Comparison of ENCODE assay signal across 11 cellular contexts in genomic region chr5:153964201-153965101, GRCh38.
A peak's percentile ranks its signal among the peaks of the same experiment; 100 is the strongest.
DNase-seq lines count a peak whose midpoint lies in the region; ATAC-seq, FAIRE-seq and TF ChIP-seq lines count a peak whose summit lies in the region.
"Had no signal": no experiment of that assay in that cellular context is flagged by ENCODE, and none has a peak within 500 bp of the region (broad histone marks: within the 10 kb centered on the region; RNA-seq: fewer than 3 reads in every experiment).

No MANE protein-coding gene starts in this region.

- POLR2A ChIA-PET in endothelial cell of umbilical vein (lab: Charles Lee) = no interaction called here

- no peaks in the 10 kb centered on the region for H3K27me3 ChIP-seq in HUES48 (ENCODE audit: control insufficient read depth, insufficient read depth, low read length)
- H3K27me3 ChIP-seq in endothelial cell of umbilical vein (ENCODE audit: control insufficient read depth in 2 of 2, insufficient read depth in 2 of 2, low read length in 2 of 2) = no peaks in the 10 kb centered on the region
- no peaks in the 10 kb centered on the region for H3K27me3 ChIP-seq in pancreas
- H3K27me3 ChIP-seq in transverse colon = peaks cover 3% of the 10 kb centered on the region

- H3K9ac ChIP-seq in HUES48 (ENCODE audit: low read depth, low read length) = no peak overlapping the region
- H3K9ac ChIP-seq in endothelial cell of umbilical vein (replicated peaks; ENCODE audit: extremely low read depth, insufficient read depth, low read length) = no peak overlapping the region

- no peaks in the 10 kb centered on the region for H3K9me1 ChIP-seq in endothelial cell of umbilical vein (replicated peaks; ENCODE audit: control insufficient read depth, extremely low read depth, insufficient read depth, low read length)

- no peaks in the 10 kb centered on the region for H4K20me1 ChIP-seq in endothelial cell of umbilical vein (replicated peaks; ENCODE audit: control insufficient read depth, extremely low read depth, insufficient read depth, low read length)

- BruUV-seq in endothelial cell of umbilical vein (replicated peaks; lab: Mats Ljungman, UMichigan) = no TSS peak

- peak overlapping the region; percentile 31 for H3K4me3 ChIP-seq in HUES48 (ENCODE audit: low read depth, low read length)
- no peak overlapping the region for H3K4me3 ChIP-seq in endothelial cell of umbilical vein (replicated peaks in 1 of 3; ENCODE audit: insufficient read depth in 1 of 3, low read depth in 1 of 3, low read length in 3 of 3)
- H3K4me3 ChIP-seq in pancreas = no peak overlapping the region
- no peak overlapping the region for H3K4me3 ChIP-seq in transverse colon
- H3K4me3 ChIP-seq: lower lobe of right lung had no signal

- CTCF ChIA-PET in endothelial cell of umbilical vein (lab: Charles Lee) = interaction anchor here (0.5 to 5.3 kb wide), 38 partner anchors 9 to 1822 kb away, joined by 3 to 171 read pairs (median 4); partner anchors contain the start of gene GRIA1

- H3K79me2 ChIP-seq in endothelial cell of umbilical vein (ENCODE audit: control insufficient read depth, insufficient read depth, low read length) = no peaks in the 10 kb centered on the region

- no peak for DNase-seq in endothelial cell of umbilical vein (ENCODE audit: low read depth, low spot score)
- no peak for DNase-seq in pancreas
- DNase-seq in transverse colon = no peak
- no peak for DNase-seq in UCSD-AML1 (lab: John Stamatoyannopoulos, UW; ENCODE audit: unreplicated experiment)
- no peak for DNase-seq in DMS53 treated with DMSO at 0.1 percent for 48 hours (lab: John Stamatoyannopoulos, UW; ENCODE audit: unreplicated experiment)
- DNase-seq: DMS79, lower lobe of right lung had no signal

- H3K4me2 ChIP-seq in endothelial cell of umbilical vein (ENCODE audit: insufficient read depth, low read length) = no peak overlapping the region

- ATAC-seq in GM19025 (IDR thresholded peaks at IDR 0.05; ENCODE audit: low read depth, unreplicated experiment) (peak; percentile 10), pancreas (peak in 3 of 4 donors; percentile 9 to 18 (median 13)), HG02571 (IDR thresholded peaks at IDR 0.05; ENCODE audit: unreplicated experiment) (no peak)

- peak overlapping the region; percentile 47 for H2AFZ ChIP-seq in endothelial cell of umbilical vein (ENCODE audit: low read depth, low read length)

- TF ChIP-seq POLR2A in endothelial cell of umbilical vein (IDR thresholded peaks at IDR 0.05; ENCODE audit: low read depth, low read length) (no peak), transverse colon (IDR thresholded peaks at IDR 0.05) (no peak)

- in situ Hi-C loops in transverse colon (cut with MboI; ENCODE audit: low pct_ligation_motif_present in 1 of 4, low pct_unique_long_range_greater_than_20kb in 1 of 4, low sequenced_read_pairs in 3 of 4) = loop anchor here (10.0 to 25.0 kb wide), 7 partner anchors 452 to 1440 kb away; partner anchors contain the start of gene GRIA1 (in 1 of the 4)

- dilution Hi-C loops in endothelial cell of umbilical vein (cut with MboI; ENCODE audit: extremely low pct_ligation_motif_present, low sequenced_read_pairs) = no loop called here

- H3K27ac ChIP-seq in HUES48 (ENCODE audit: low read depth, low read length) = no peak overlapping the region
- H3K27ac ChIP-seq in endothelial cell of umbilical vein (ENCODE audit: insufficient read depth, low read depth, low read length) = no peak overlapping the region
- no peak overlapping the region for H3K27ac ChIP-seq in pancreas
- H3K27ac ChIP-seq in transverse colon = no peak overlapping the region
- H3K27ac ChIP-seq: epithelial cell of prostate, lower lobe of right lung had no signal

- TF ChIP-seq EP300 in transverse colon (IDR thresholded peaks at IDR 0.05; ENCODE audit: low read depth) = no peak

- intact Hi-C loops in endothelial cell of umbilical vein (cut with micrococcal nuclease) = loop anchor here (1.0 to 10.0 kb wide), 4 partner anchors 180 to 1432 kb away; no protein-coding TSS in a partner anchor
- intact Hi-C loops in pancreas (cut with DNase I) = loop anchor here in 2 of 3 donors (10.0 kb wide), 2 partner anchors 1430 to 1440 kb away; no protein-coding TSS in a partner anchor
- intact Hi-C loops in transverse colon (cut with DNase I; ENCODE audit: low total_unique reads) = loop anchor here (5.0 kb wide), 1 partner anchor 1432 kb away; no protein-coding TSS in a partner anchor

- no peaks in the 10 kb centered on the region for H3K36me3 ChIP-seq in HUES48 (ENCODE audit: control insufficient read depth, insufficient read depth, low read length)
- no peaks in the 10 kb centered on the region for H3K36me3 ChIP-seq in endothelial cell of umbilical vein (ENCODE audit: control insufficient read depth in 2 of 2, extremely low read depth in 1 of 2, insufficient read depth in 2 of 2, low read length in 2 of 2)
- no peaks in the 10 kb centered on the region for H3K36me3 ChIP-seq in pancreas
- H3K36me3 ChIP-seq in transverse colon = no peaks in the 10 kb centered on the region
- H3K36me3 ChIP-seq: lower lobe of right lung had no signal

- H3K9me3 ChIP-seq in HUES48 (ENCODE audit: control insufficient read depth, insufficient read depth, low read length) (no peaks in the 10 kb centered on the region), endothelial cell of umbilical vein (replicated peaks; ENCODE audit: control insufficient read depth, insufficient read depth, low read length) (no peaks in the 10 kb centered on the region), pancreas (no peaks in the 10 kb centered on the region), transverse colon (no peaks in the 10 kb centered on the region)
- H3K9me3 ChIP-seq: lower lobe of right lung had no signal

- H3K4me1 ChIP-seq in HUES48 (ENCODE audit: control insufficient read depth, insufficient read depth, low read length) = peaks cover 13% of the 10 kb centered on the region
- no peaks in the 10 kb centered on the region for H3K4me1 ChIP-seq in endothelial cell of umbilical vein (ENCODE audit: control insufficient read depth, extremely low read depth, insufficient read depth, low read length)
- H3K4me1 ChIP-seq in pancreas = no peaks in the 10 kb centered on the region
- no peaks in the 10 kb centered on the region for H3K4me1 ChIP-seq in transverse colon

- no peak for FAIRE-seq in endothelial cell of umbilical vein (lab: Jason Lieb, UNC)
- no peak for FAIRE-seq in pancreas (lab: Jason Lieb, UNC)

- TF ChIP-seq CTCF in endothelial cell of umbilical vein (IDR thresholded peaks at IDR 0.05; ENCODE audit: extremely low read depth in 1 of 2, insufficient read depth in 1 of 2, low read depth in 1 of 2, low read length in 2 of 2) (no peak), pancreas (IDR thresholded peaks at IDR 0.05) (no peak), transverse colon (IDR thresholded peaks at IDR 0.05) (no peak)

- WGBS in pancreas, 2 donors = 55 to 68% methylated on average over 20 of the region's 20 CpGs
- 68 to 71% methylated on average over 8 to 20 of the region's 20 CpGs for whole genome bisulfite sequencing in transverse colon (ENCODE audit: low coverage in 1 of 2), 2 donors

TF ChIP-seq in endothelial cell of umbilical vein, 7 proteins besides CTCF, POLR2A, EP300 and RAD21:
- TF ChIP-seq POLR2AphosphoS5 (IDR thresholded peaks at IDR 0.05; ENCODE audit: insufficient read depth, low read depth, low read length) (no peak), MYC (IDR thresholded peaks at IDR 0.05; ENCODE audit: low read depth, low read length) (no peak), JUN (IDR thresholded peaks at IDR 0.05; ENCODE audit: borderline replicate concordance, insufficient read depth, insufficient read length, low read depth) (no peak), MAX (IDR thresholded peaks at IDR 0.05; ENCODE audit: insufficient read depth, insufficient read length) (no peak), GATA2 (IDR thresholded peaks at IDR 0.05; ENCODE audit: insufficient read depth, insufficient read length, low read depth, low read length) (no peak), FOS (IDR thresholded peaks at IDR 0.05; ENCODE audit: borderline replicate concordance, insufficient read depth, low read length) (no peak), EZH2 (IDR thresholded peaks at IDR 0.05; ENCODE audit: borderline replicate concordance, low read depth, low read length, severe bottlenecking) (no peak)
TF ChIP-seq in endothelial cell of umbilical vein: peak in this region for 0.
